16 cellular contexts compared by ENCODE assay signal in the genomic region with DNA sequence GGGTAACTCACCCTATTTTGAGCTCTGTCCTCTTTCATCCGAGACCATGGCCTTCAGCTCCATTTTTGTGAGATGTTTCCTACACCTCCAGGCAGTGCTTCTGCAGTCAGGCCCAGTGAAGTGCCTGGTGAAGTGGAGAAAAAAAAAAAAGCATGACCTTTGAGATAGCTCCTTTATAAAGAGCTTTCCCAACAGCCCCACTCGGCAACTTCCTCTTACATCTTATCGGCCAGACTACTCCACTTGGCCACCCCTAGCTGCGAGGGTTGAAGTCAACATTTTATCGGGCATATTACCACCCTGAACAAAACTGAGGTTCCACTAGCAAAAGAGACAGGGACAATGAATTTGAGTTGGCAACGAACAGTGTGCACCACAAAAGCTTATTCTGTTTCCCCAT.
DNase-seq lines count a peak whose midpoint lies in the region; ATAC-seq and TF ChIP-seq lines count a peak whose summit lies in the region.
"Had no signal": no experiment of that assay in that cellular context is flagged by ENCODE, and none has a peak within 500 bp of the region (broad histone marks: within the 10 kb centered on the region; RNA-seq: fewer than 3 reads in every experiment).

No MANE protein-coding gene starts in this region.

- H3K27me3 Mint-ChIP-seq in brain, result no peaks in the 10 kb centered on the region
- no peaks in the 10 kb centered on the region for H3K27me3 Mint-ChIP-seq in WTC11 (ENCODE audit: low read depth)

- H3K4me3 Mint-ChIP-seq in brain (no peak overlapping the region), WTC11 (no peak overlapping the region)
- H3K4me3 Mint-ChIP-seq: activated CD4-positive, alpha-beta T cell treated with anti-CD3 and anti-CD28 coated beads for 36 hours; activated naive CD4-positive, alpha-beta T cell treated with anti-CD3 and anti-CD28 coated beads, Interleukin-2, amount 50 U/mL, for 24 hours had no signal

- no peaks in the 10 kb centered on the region for H4K20me1 ChIP-seq in hepatocyte (ENCODE audit: insufficient read depth, poor library complexity, severe bottlenecking)
- no peaks in the 10 kb centered on the region for H4K20me1 ChIP-seq in smooth muscle cell (ENCODE audit: low read depth)
- H4K20me1 ChIP-seq: BLaER1 had no signal

- CTCF ChIA-PET in WTC11 (lab: Charles Lee), result interaction anchor here (1.6 kb wide), 1 partner anchor 62 kb away, joined by 4 read pairs; no protein-coding TSS in a partner anchor

- POLR2A ChIA-PET in WTC11 (lab: Charles Lee), result no interaction called here

- no peak overlapping the region for H3K9ac ChIP-seq in smooth muscle cell (ENCODE audit: low read depth)
- H3K9ac ChIP-seq: BLaER1 had no signal

- peaks cover 0 to 4% (median 0%) of the 10 kb centered on the region in 5 experiments for H3K9me3 Mint-ChIP-seq in brain
- peaks cover 4% of the 10 kb centered on the region; the same call in 1 of the 2 replicates for H3K9me3 Mint-ChIP-seq in WTC11
- H3K9me3 Mint-ChIP-seq: activated naive CD4-positive, alpha-beta T cell treated with anti-CD3 and anti-CD28 coated beads, Interleukin-2, amount 50 U/mL, for 24 hours; IgD-negative memory B cell had no signal

- H3K27ac ChIP-seq in hepatocyte, result peak overlapping the region; percentile 80
- H3K27ac ChIP-seq in smooth muscle cell (ENCODE audit: low read depth), result peak overlapping the region; percentile 12
- H3K27ac ChIP-seq: BLaER1 had no signal

- H3F3A ChIP-seq in smooth muscle cell (ENCODE audit: low read depth), result peaks cover 4% of the 10 kb centered on the region

- H3K36me3 Mint-ChIP-seq in brain, result no peaks in the 10 kb centered on the region
- H3K36me3 Mint-ChIP-seq in WTC11, result no peaks in the 10 kb centered on the region
- H3K36me3 Mint-ChIP-seq: activated naive CD4-positive, alpha-beta T cell treated with anti-CD3 and anti-CD28 coated beads, Interleukin-2, amount 50 U/mL, for 24 hours; IgD-negative memory B cell had no signal

- DNase-seq in MV-4-11 (lab: John Stamatoyannopoulos, UW), result peak; percentile 6
- DNase-seq in hepatocyte (ENCODE audit: low spot score), result no peak
- no peak for DNase-seq in smooth muscle cell (lab: John Stamatoyannopoulos, UW; ENCODE audit: unreplicated experiment)
- no peak for DNase-seq in RPMI8226
- no peak for DNase-seq in WTC11 (ENCODE audit: low spot score)
- no peak for DNase-seq in NCI-H1417 treated with DMSO at 0.1 percent for 48 hours (lab: John Stamatoyannopoulos, UW)
- DNase-seq: activated CD4-positive, alpha-beta T cell treated with anti-CD3 and anti-CD28 coated beads for 36 hours; NCI-H1105 treated with DMSO at 0.1 percent for 48 hours; NCI-H226; stomach; T-helper 1 cell had no signal

- WGBS in hepatocyte (ENCODE audit: low lambda C conversion rate, missing lambda C conversion rate), result 63% methylated on average over 6 of the region's 6 CpGs
- 79% methylated on average over 6 of the region's 6 CpGs for WGBS in smooth muscle cell (ENCODE audit: low lambda C conversion rate)

- H3K4me2 ChIP-seq in hepatocyte (no peak overlapping the region), smooth muscle cell (peak overlapping the region; percentile 11)
- H3K4me2 ChIP-seq: BLaER1 had no signal

- no peak for ATAC-seq in WTC11
- no peak for ATAC-seq in GM19467 (IDR thresholded peaks at IDR 0.05; ENCODE audit: unreplicated experiment)
- ATAC-seq: activated CD4-positive, alpha-beta T cell treated with anti-CD3 and anti-CD28 coated beads for 36 hours had no signal

- peaks cover 15% of the 10 kb centered on the region for H3K4me1 Mint-ChIP-seq in brain
- H3K4me1 Mint-ChIP-seq in WTC11, result no peaks in the 10 kb centered on the region
- H3K4me1 Mint-ChIP-seq: activated naive CD4-positive, alpha-beta T cell treated with anti-CD3 and anti-CD28 coated beads, Interleukin-2, amount 50 U/mL, for 24 hours; IgD-negative memory B cell had no signal

- no peaks in the 10 kb centered on the region for H3K36me3 ChIP-seq in hepatocyte (replicated peaks; ENCODE audit: insufficient read depth, low read depth)
- H3K36me3 ChIP-seq in smooth muscle cell (ENCODE audit: low read depth), result no peaks in the 10 kb centered on the region
- H3K36me3 ChIP-seq: BLaER1, stomach had no signal

- H2AFZ ChIP-seq in hepatocyte (no peak overlapping the region), smooth muscle cell (ENCODE audit: low read depth) (peak overlapping the region; percentile 49)

- H3K79me2 ChIP-seq in hepatocyte, result no peaks in the 10 kb centered on the region
- H3K79me2 ChIP-seq in smooth muscle cell (ENCODE audit: low read depth), result no peaks in the 10 kb centered on the region

- no peaks in the 10 kb centered on the region for H3K9me3 ChIP-seq in hepatocyte (ENCODE audit: low read depth)
- H3K9me3 ChIP-seq in smooth muscle cell (replicated peaks; ENCODE audit: low read depth), result no peaks in the 10 kb centered on the region
- H3K9me3 ChIP-seq: BLaER1, stomach had no signal

- peak overlapping the region in 3 of 5 experiments; percentile 38 to 82 (median 56) for H3K27ac Mint-ChIP-seq in brain
- no peak overlapping the region for H3K27ac Mint-ChIP-seq in WTC11
- H3K27ac Mint-ChIP-seq: activated CD4-positive, alpha-beta T cell treated with anti-CD3 and anti-CD28 coated beads for 36 hours; activated naive CD4-positive, alpha-beta T cell treated with anti-CD3 and anti-CD28 coated beads, Interleukin-2, amount 50 U/mL, for 24 hours; IgD-negative memory B cell had no signal

- H3K27me3 ChIP-seq in hepatocyte (no peaks in the 10 kb centered on the region), smooth muscle cell (ENCODE audit: low read depth) (no peaks in the 10 kb centered on the region)
- H3K27me3 ChIP-seq: BLaER1, stomach had no signal

- H3K9me2 ChIP-seq in hepatocyte (replicated peaks; ENCODE audit: insufficient read depth), result no peaks in the 10 kb centered on the region

- no peak for TF ChIP-seq CTCF in brain (conservative IDR thresholded peaks at IDR 0.05)
- TF ChIP-seq CTCF in hepatocyte (IDR thresholded peaks at IDR 0.05; ENCODE audit: poor library complexity), result no peak
- TF ChIP-seq CTCF in smooth muscle cell (IDR thresholded peaks at IDR 0.05; ENCODE audit: borderline replicate concordance, insufficient read depth, poor library complexity, severe bottlenecking), result no peak
- no peak for TF ChIP-seq CTCF in WTC11 (IDR thresholded peaks at IDR 0.05)

- H3K4me1 ChIP-seq in hepatocyte (ENCODE audit: insufficient read depth) (peaks cover 5% of the 10 kb centered on the region), smooth muscle cell (ENCODE audit: low read depth) (no peaks in the 10 kb centered on the region)
- H3K4me1 ChIP-seq: BLaER1 had no signal

- no peak overlapping the region for H3K4me3 ChIP-seq in hepatocyte
- no peak overlapping the region for H3K4me3 ChIP-seq in smooth muscle cell
- H3K4me3 ChIP-seq: BLaER1, stomach had no signal

TF ChIP-seq in WTC11, 78 proteins besides CTCF, POLR2A, EP300 and RAD21 (continues in another document):
- TF ChIP-seq MLX (CRISPR knock-in tag; IDR thresholded peaks at IDR 0.05) (no peak), FOXP4 (CRISPR knock-in tag; IDR thresholded peaks at IDR 0.05) (no peak), FOXK1 (CRISPR knock-in tag; IDR thresholded peaks at IDR 0.05) (no peak), ZNF219 (CRISPR knock-in tag; IDR thresholded peaks at IDR 0.05; ENCODE audit: borderline replicate concordance) (no peak), TEAD1 (CRISPR knock-in tag; IDR thresholded peaks at IDR 0.05) (no peak), TCF7 (CRISPR knock-in tag; IDR thresholded peaks at IDR 0.05; ENCODE audit: low read depth) (no peak), STAT6 (CRISPR knock-in tag; conservative IDR thresholded peaks at IDR 0.05; ENCODE audit: low read depth) (no peak), NFYB (CRISPR knock-in tag; conservative IDR thresholded peaks at IDR 0.05; ENCODE audit: low read depth) (no peak), GABPB1 (CRISPR knock-in tag; IDR thresholded peaks at IDR 0.05) (no peak)
